Comparison of ENCODE assay signal across 1 cellular context in the genomic region with DNA sequence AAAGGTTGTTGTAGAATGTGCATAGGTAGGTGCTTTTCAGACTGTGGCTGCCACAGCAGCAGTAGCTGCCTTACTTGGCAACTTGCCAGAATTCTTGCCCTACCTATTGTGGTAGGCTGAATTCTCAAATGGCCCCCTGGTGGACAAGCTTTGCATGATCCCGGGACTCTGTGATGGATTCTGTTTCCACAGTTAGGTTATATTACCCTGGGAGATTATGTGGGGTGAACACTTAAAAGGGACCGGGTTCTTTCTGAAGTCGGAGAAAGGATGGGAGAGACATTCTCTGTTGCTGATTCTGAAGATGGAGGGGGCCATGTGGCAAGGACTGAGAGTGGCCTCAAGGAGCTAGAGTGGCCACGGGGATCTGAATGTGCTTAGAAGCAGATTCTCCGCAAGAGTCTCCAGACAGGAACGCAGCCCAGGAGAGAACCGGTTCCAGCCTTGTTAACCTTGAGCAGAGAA.
TF ChIP-seq lines count a peak whose summit lies in the region.

No MANE protein-coding gene starts in this region.

TF ChIP-seq in WTC11, 78 proteins besides CTCF, POLR2A, EP300 and RAD21 (continued from another document):
- TF ChIP-seq AR (CRISPR knock-in tag; IDR thresholded peaks at IDR 0.05) (no peak), NR3C1 (CRISPR knock-in tag; conservative IDR thresholded peaks at IDR 0.05; ENCODE audit: low read depth) (no peak)
- TF ChIP-seq, protein P1, sequence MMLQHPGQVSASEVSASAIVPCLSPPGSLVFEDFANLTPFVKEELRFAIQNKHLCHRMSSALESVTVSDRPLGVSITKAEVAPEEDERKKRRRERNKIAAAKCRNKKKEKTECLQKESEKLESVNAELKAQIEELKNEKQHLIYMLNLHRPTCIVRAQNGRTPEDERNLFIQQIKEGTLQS (CRISPR knock-in tag; conservative IDR thresholded peaks at IDR 0.05) = no peak
